Comparison of ENCODE assay signal across 8 cellular contexts in genomic region chr9:95048225-95049087, GRCh38.
DNase-seq lines count a peak whose midpoint lies in the region; ATAC-seq and TF ChIP-seq lines count a peak whose summit lies in the region.

No MANE protein-coding gene starts in this region.

- ATAC-seq in GM19043 (IDR thresholded peaks at IDR 0.05; ENCODE audit: low read depth, unreplicated experiment) (peak; percentile 51), aorta (ENCODE audit: low FRiP score) (peak; percentile 87)

- CTCF ChIA-PET in AG04449 (lab: Yijun Ruan, JAX), result interaction anchor here (1.0 to 2.8 kb wide), 4 partner anchors 10 to 380 kb away, joined by 3 to 9 read pairs (median 4); no protein-coding TSS in a partner anchor
- CTCF ChIA-PET in activated naive CD4-positive, alpha-beta T cell treated with anti-CD3 and anti-CD28 coated beads, Interleukin-2, amount 10 ng/mL, durations not matched to agents 7 days and 5 days (lab: Charles Lee), result interaction anchor here (1.2 kb wide), 1 partner anchor 167 kb away, joined by 3 read pairs; no protein-coding TSS in a partner anchor

- 0% methylated on average over 40 to 58 of the region's 58 CpGs for WGBS in aorta, 2 donors

- H3K27me3 Mint-ChIP-seq in activated naive CD4-positive, alpha-beta T cell treated with anti-CD3 and anti-CD28 coated beads, Interleukin-2, amount 10 ng/mL, durations not matched to agents 7 days and 5 days, result peaks cover 44% of the 10 kb centered on the region

- H3K9me3 Mint-ChIP-seq in activated naive CD4-positive, alpha-beta T cell treated with anti-CD3 and anti-CD28 coated beads, Interleukin-2, amount 10 ng/mL, durations not matched to agents 7 days and 5 days, result no peaks in the 10 kb centered on the region

- H3K4me1 ChIP-seq in SJCRH30, result peaks cover 10% of the 10 kb centered on the region
- H3K4me1 ChIP-seq in aorta (ENCODE audit: control insufficient read depth in 1 of 2, insufficient read depth in 2 of 2, low read length in 2 of 2), result peaks cover 0 to 3% of the 10 kb centered on the region in 2 donors

- H3K4me3 ChIP-seq in AG04449 (ENCODE audit: low read depth, low read length) (peak overlapping the region; percentile 65), SJCRH30 (peak overlapping the region; percentile 62), aorta (ENCODE audit: low read length in 2 of 2) (peak overlapping the region; percentile 65 to 89)

- peaks cover 14% of the 10 kb centered on the region for H3K4me1 Mint-ChIP-seq in activated naive CD4-positive, alpha-beta T cell treated with anti-CD3 and anti-CD28 coated beads, Interleukin-2, amount 10 ng/mL, durations not matched to agents 7 days and 5 days

- peak overlapping the region; percentile 69 for H3K4me3 Mint-ChIP-seq in activated naive CD4-positive, alpha-beta T cell treated with anti-CD3 and anti-CD28 coated beads, Interleukin-2, amount 10 ng/mL, durations not matched to agents 7 days and 5 days

- H3K27ac Mint-ChIP-seq in activated naive CD4-positive, alpha-beta T cell treated with anti-CD3 and anti-CD28 coated beads, Interleukin-2, amount 10 ng/mL, durations not matched to agents 7 days and 5 days, result no peak overlapping the region

- peak overlapping the region; percentile 53 for H3K27ac ChIP-seq in SJCRH30
- peak overlapping the region; percentile 89 to 95 for H3K27ac ChIP-seq in aorta (ENCODE audit: low read depth in 1 of 2, low read length in 2 of 2)

- no peaks in the 10 kb centered on the region for H3K36me3 Mint-ChIP-seq in activated naive CD4-positive, alpha-beta T cell treated with anti-CD3 and anti-CD28 coated beads, Interleukin-2, amount 10 ng/mL, durations not matched to agents 7 days and 5 days

- intact Hi-C loops in cardiac septum (cut with DNase I), result loop anchor here (5.0 kb wide), 1 partner anchor 41 kb away; no protein-coding TSS in a partner anchor
- intact Hi-C loops in aorta (cut with DNase I), result loop anchor here (5.0 kb wide), 3 partner anchors 34 to 41 kb away; no protein-coding TSS in a partner anchor

- H3K36me3 ChIP-seq in SJCRH30, result peaks cover 18% of the 10 kb centered on the region
- peaks cover 0 to 1% of the 10 kb centered on the region in 2 donors for H3K36me3 ChIP-seq in aorta (ENCODE audit: control insufficient read depth in 1 of 2, insufficient read depth in 2 of 2, low read length in 1 of 2)

- DNase-seq in AG04449 (ENCODE audit: low read depth, low spot score), result no peak
- peak; percentile 59 for DNase-seq in HK-2 (ENCODE audit: unreplicated experiment)
- DNase-seq in SJCRH30, result peak; percentile 77 to 78
- peak; percentile 55 for DNase-seq in activated naive CD4-positive, alpha-beta T cell treated with anti-CD3 and anti-CD28 coated beads, Interleukin-2, amount 10 ng/mL, durations not matched to agents 7 days and 5 days
- DNase-seq in cardiac septum (ENCODE audit: low spot score), result peak; percentile 93
- DNase-seq in renal cortical epithelial cell (ENCODE audit: low read depth), result peak; percentile 69
- peak; percentile 63 to 84 for DNase-seq in aorta

- TF ChIP-seq CTCF in AG04449 (IDR thresholded peaks at IDR 0.05; ENCODE audit: insufficient read depth, low read length, missing control alignments), result no peak

- H3K27me3 ChIP-seq in SJCRH30, result no peaks in the 10 kb centered on the region
- H3K27me3 ChIP-seq in aorta (ENCODE audit: control insufficient read depth in 1 of 2, insufficient read depth in 2 of 2, low read length in 1 of 2), result no peaks in the 10 kb centered on the region

- POLR2A ChIA-PET in AG04449 (lab: Yijun Ruan, JAX), result no interaction called here

- H3K9me3 ChIP-seq in SJCRH30 (replicated peaks) (no peaks in the 10 kb centered on the region), aorta (ENCODE audit: control insufficient read depth, low read length) (no peaks in the 10 kb centered on the region)
